Comparison of ENCODE assay signal across 9 cellular contexts in genomic region chr22:20438066-20438677, GRCh38. TPM values are rescaled to one million over a fixed set of nuclear protein-coding genes. Genes with fewer than 3 reads are reported as not detected.
DNase-seq lines count a peak whose midpoint lies in the region; ATAC-seq, FAIRE-seq and TF ChIP-seq lines count a peak whose summit lies in the region.
"Had no signal": no experiment of that assay in that cellular context is flagged by ENCODE, and none has a peak within 500 bp of the region (broad histone marks: within the 10 kb centered on the region; RNA-seq: fewer than 3 reads in every experiment).

No MANE protein-coding gene starts in this region.

- no peak overlapping the region for H2BK15ac ChIP-seq in H9 (ENCODE audit: low read depth, low read length)

- H3K79me2 ChIP-seq in H9 (ENCODE audit: insufficient read depth, low read length): no peaks in the 10 kb centered on the region

- ATAC-seq in HG02623 (IDR thresholded peaks at IDR 0.05; ENCODE audit: unreplicated experiment): no peak

- H3K36me3 Mint-ChIP-seq in H9 (ENCODE audit: insufficient read depth in 1 of 3, low read depth in 3 of 3): peaks cover 0 to 9% (median 2%) of the 10 kb centered on the region in 3 experiments; a peak in 4 of 7 replicates

- no peak overlapping the region for H2AK5ac ChIP-seq in H9 (ENCODE audit: insufficient read length, low read length)

- H4K5ac ChIP-seq in H9 (ENCODE audit: insufficient read length, low read depth, low read length): no peak overlapping the region

- TF ChIP-seq CTCF in H9 (conservative IDR thresholded peaks at IDR 0.05): no peak
- no peak for TF ChIP-seq CTCF in kidney epithelial cell (IDR thresholded peaks at IDR 0.05; ENCODE audit: insufficient read depth, low read length, poor library complexity, severe bottlenecking)

- H3K23ac ChIP-seq in H9 (ENCODE audit: insufficient read length, low read depth, low read length): no peak overlapping the region

- no peaks in the 10 kb centered on the region for H4K20me1 ChIP-seq in H9 (ENCODE audit: control insufficient read depth, insufficient read depth, insufficient read length)

- H2BK12ac ChIP-seq in H9 (ENCODE audit: insufficient read length, low read depth, low read length): no peak overlapping the region

- no peak for FAIRE-seq in GM12892 (lab: Jason Lieb, UNC)

- H3K4me2 ChIP-seq in H9 (ENCODE audit: insufficient read depth, insufficient read length, low read length): peak overlapping the region; percentile 52

- H3K18ac ChIP-seq in H9 (ENCODE audit: insufficient read length, low read depth, low read length): no peak overlapping the region

- no peaks in the 10 kb centered on the region for H3K9me3 Mint-ChIP-seq in H9

- DNase-seq in H9 (peak; percentile 57), cerebellar cortex (ENCODE audit: low spot score) (peak; percentile 24), kidney epithelial cell (ENCODE audit: low read depth) (no peak), NCI-H2196 (lab: John Stamatoyannopoulos, UW; ENCODE audit: unreplicated experiment) (no peak), foreskin melanocyte (no peak), GM12892 (ENCODE audit: insufficient read length) (no peak)
- DNase-seq: activated CD4-positive, alpha-beta T cell treated with anti-CD3 and anti-CD28 coated beads for 4 hours had no signal

- no peak overlapping the region for H4K91ac ChIP-seq in H9 (ENCODE audit: insufficient read length, low read depth, low read length)

- H3K4ac ChIP-seq in H9 (ENCODE audit: low read depth, low read length): no peak overlapping the region

- H3K4me3 Mint-ChIP-seq in H9: peak overlapping the region; percentile 55 to 80

- no peak overlapping the region; a peak in 1 of 7 replicates for H3K27ac Mint-ChIP-seq in H9

- no peaks in the 10 kb centered on the region for H3K79me1 ChIP-seq in H9 (ENCODE audit: insufficient read depth, low read depth, low read length, poor library complexity, severe bottlenecking)

- H3K27ac ChIP-seq in H9 (ENCODE audit: insufficient read length, low read depth, low read length) (no peak overlapping the region), skin epidermis (peak overlapping the region in 18 of 21 experiments; percentile 40 to 87 (median 71))

- no CpG with 5 or more reads among the region's 41 CpGs for WGBS in H9 (ENCODE audit: extremely low coverage, insufficient read length, low lambda C conversion rate)

- no peak overlapping the region for H2BK120ac ChIP-seq in H9 (ENCODE audit: low read depth, low read length, poor library complexity, severe bottlenecking)

- no peak overlapping the region for H3K9ac ChIP-seq in H9 (ENCODE audit: extremely low read depth, insufficient read length, low read length)

- no peak overlapping the region for H4K8ac ChIP-seq in H9 (replicated peaks; ENCODE audit: insufficient read length, low read depth, low read length)

- no peak for TF ChIP-seq POLR2A in GM12892 (IDR thresholded peaks at IDR 0.05; ENCODE audit: low read depth, low read length)

- H3K4me1 Mint-ChIP-seq in H9: peaks cover 18 to 22% of the 10 kb centered on the region in 2 experiments

- 0 out of 2 replicates have a peak, but pooled peaks cover 2% of the 10 kb centered on the region for H3K4me1 ChIP-seq in H9 (ENCODE audit: insufficient read depth, low read length)

- 0 out of 2 replicates have a peak overlapping the region, but pooled peaks have one; percentile 31 for H3K14ac ChIP-seq in H9 (ENCODE audit: insufficient read depth, low read length)

- no peak overlapping the region for H3K56ac ChIP-seq in H9 (ENCODE audit: insufficient read length, low read depth, low read length)

- H3K27me3 Mint-ChIP-seq in H9 (ENCODE audit: low read depth): peaks cover 62% of the 10 kb centered on the region

- H3T11ph ChIP-seq in H9 (ENCODE audit: low read length): no peak overlapping the region

- H3K23me2 ChIP-seq in H9 (ENCODE audit: insufficient read length, low read depth, low read length, poor library complexity, severe bottlenecking): peaks cover 17% of the 10 kb centered on the region

- H2BK20ac ChIP-seq in H9 (ENCODE audit: low read depth, low read length, poor library complexity, severe bottlenecking): no peak overlapping the region

- H3K36me3 ChIP-seq in kidney epithelial cell (ENCODE audit: control insufficient read depth, insufficient read depth, low read length): no peaks in the 10 kb centered on the region

- H3K4me3 ChIP-seq in kidney epithelial cell (ENCODE audit: low read depth, low read length) (peak overlapping the region; percentile 65), skin epidermis (peak overlapping the region; percentile 30 to 51 (median 42))

- H3K27me3 ChIP-seq in H9 (ENCODE audit: insufficient read depth, low read length) (peaks cover 10% of the 10 kb centered on the region; the same call in 1 of the 2 replicates), kidney epithelial cell (ENCODE audit: control insufficient read depth, insufficient read depth, low read length) (peaks cover 7% of the 10 kb centered on the region)

- H2AFZ ChIP-seq in H9 (ENCODE audit: low read length): no peak overlapping the region

- no peak overlapping the region for H2BK5ac ChIP-seq in H9 (ENCODE audit: insufficient read length, low read length)

- no peaks in the 10 kb centered on the region for H3K9me3 ChIP-seq in H9 (ENCODE audit: control insufficient read depth, low read depth, low read length)

RNA-seq across cellular contexts. Expression of gene SCARF2, which starts 0.5 kb away (rescaled TPM):
- total RNA-seq in H9 (2021) (10.8 and 12.7 TPM in 2 replicates), kidney epithelial cell (33.6 and 39.9 TPM in 2 replicates)
- polyA plus RNA-seq in GM12892 (2012; ENCODE audit: missing spikeins): not detected

RNA-seq across cellular contexts. Expression of gene ZNF74, which starts 44.2 kb away (rescaled TPM):
- total RNA-seq in H9 (2021): 29.8 and 34.3 TPM in 2 replicates
- total RNA-seq in kidney epithelial cell: 23.5 TPM in 2 replicates
- polyA plus RNA-seq in GM12892 (2012; ENCODE audit: missing spikeins): 3.3 TPM

RNA-seq across cellular contexts. Expression of gene KLHL22, which starts 57.4 kb away (rescaled TPM):
- 11.9 and 12.7 TPM in 2 replicates for total RNA-seq in H9 (2021)
- 18.6 and 28.2 TPM in 2 replicates for total RNA-seq in kidney epithelial cell
- 17.4 TPM for polyA plus RNA-seq in GM12892 (2012; ENCODE audit: missing spikeins)

Comparison
In these comparisons a context has a peak if more than half of its experiments do, and no peak if none do; other contexts are left out.
1. DNase-seq: peak in H9 (single experiment) and cerebellar cortex (single experiment); none in kidney epithelial cell (single experiment), NCI-H2196 (single experiment), foreskin melanocyte (single experiment) and GM12892 (single experiment).